8 cellular contexts compared by ENCODE assay signal in genomic region chr1:119139857-119140176, GRCh38. TPM values are rescaled to one million over a fixed set of nuclear protein-coding genes. Genes with fewer than 3 reads are reported as not detected.
A peak's percentile ranks its signal among the peaks of the same experiment; 100 is the strongest.
DNase-seq lines count a peak whose midpoint lies in the region; ATAC-seq lines count a peak whose summit lies in the region.

No MANE protein-coding gene starts in this region.

- no peak overlapping the region for H3K4me3 Mint-ChIP-seq in naive thymus-derived CD4-positive, alpha-beta T cell

- H3K27me3 ChIP-seq in HUES64 (ENCODE audit: insufficient read depth, low read length): no peaks in the 10 kb centered on the region
- H3K27me3 ChIP-seq in naive thymus-derived CD4-positive, alpha-beta T cell (ENCODE audit: control insufficient read depth in 2 of 2, insufficient read depth in 2 of 2, low read length in 2 of 2): no peaks in the 10 kb centered on the region

- peak overlapping the region; percentile 89 for H3K9ac ChIP-seq in HUES64 (ENCODE audit: low read depth, low read length)

- DNase-seq in naive thymus-derived CD4-positive, alpha-beta T cell: no peak
- no peak for DNase-seq in activated CD4-positive, alpha-beta T cell treated with anti-CD3 and anti-CD28 coated beads for 4 hours
- DNase-seq in NCI-H524 treated with DMSO at 0.1 percent for 48 hours (lab: John Stamatoyannopoulos, UW): no peak
- no peak for DNase-seq in activated effector memory CD4-positive, alpha-beta T cell treated with anti-CD3 and anti-CD28 coated beads, Interleukin-2, amount 50 U/mL, for 16 hours

- no peaks in the 10 kb centered on the region for H3K36me3 ChIP-seq in HUES64 (ENCODE audit: insufficient read depth, low read length)
- no peaks in the 10 kb centered on the region for H3K36me3 ChIP-seq in naive thymus-derived CD4-positive, alpha-beta T cell (ENCODE audit: control insufficient read depth in 2 of 3, insufficient read depth in 3 of 3, low read length in 3 of 3)

- no peaks in the 10 kb centered on the region for H3K9me3 ChIP-seq in HUES64 (ENCODE audit: insufficient read depth, low read depth, low read length)
- H3K9me3 ChIP-seq in naive thymus-derived CD4-positive, alpha-beta T cell (ENCODE audit: control insufficient read depth in 2 of 3, low read length in 3 of 3): no peaks in the 10 kb centered on the region

- intact Hi-C loops in naive thymus-derived CD4-positive, alpha-beta T cell (cut with micrococcal nuclease): loop anchor here (1.0 to 5.0 kb wide), 7 partner anchors 136 to 1773 kb away; partner anchors contain the start of genes GDAP2 (in 2 of the 2), WDR3 (in 2 of the 2), MAN1A2 (in 1 of the 2) and TENT5C (in 1 of the 2)

- peak; percentile 40 for ATAC-seq in GM21528 (IDR thresholded peaks at IDR 0.05; ENCODE audit: low FRiP score, unreplicated experiment)
- ATAC-seq in naive thymus-derived CD4-positive, alpha-beta T cell: no peak

- WGBS in HUES64: 3% methylated on average over 8 of the region's 10 CpGs

- H3K27me3 Mint-ChIP-seq in naive thymus-derived CD4-positive, alpha-beta T cell: no peaks in the 10 kb centered on the region

- POLR2A ChIA-PET in naive thymus-derived CD4-positive, alpha-beta T cell (lab: Charles Lee): interaction anchor here (0.8 to 1.4 kb wide), 2 partner anchors 572 to 573 kb away, joined by 3 to 5 read pairs; partner anchors contain the start of gene PHGDH

- peak overlapping the region; percentile 86; the same call in 1 of the 2 replicates for H3K27ac ChIP-seq in HUES64 (ENCODE audit: low read depth, low read length)
- H3K27ac ChIP-seq in cingulate gyrus (ENCODE audit: low read depth, low read length): peak overlapping the region; percentile 99
- peak overlapping the region; percentile 98 for H3K27ac ChIP-seq in naive thymus-derived CD4-positive, alpha-beta T cell (ENCODE audit: low read depth, low read length)

- CTCF ChIA-PET in naive thymus-derived CD4-positive, alpha-beta T cell (lab: Charles Lee): no interaction called here

- H3K9me3 Mint-ChIP-seq in naive thymus-derived CD4-positive, alpha-beta T cell: no peaks in the 10 kb centered on the region

- H3K4me1 ChIP-seq in HUES64 (ENCODE audit: insufficient read depth, low read length): peaks cover 11% of the 10 kb centered on the region
- H3K4me1 ChIP-seq in naive thymus-derived CD4-positive, alpha-beta T cell (ENCODE audit: control insufficient read depth in 2 of 2, insufficient read depth in 2 of 2, low read length in 2 of 2): peaks cover 12 to 25% of the 10 kb centered on the region in 2 donors

- H3K27ac Mint-ChIP-seq in naive thymus-derived CD4-positive, alpha-beta T cell: no peak overlapping the region

- H3K4me3 ChIP-seq in GM08714 (ENCODE audit: low read length) (peak overlapping the region; percentile 70), HUES64 (ENCODE audit: low read length) (peak overlapping the region; percentile 82)
- H3K4me3 ChIP-seq in naive thymus-derived CD4-positive, alpha-beta T cell (ENCODE audit: low read length): peak overlapping the region; percentile 97

- peaks cover 0 to 10% (median 6%) of the 10 kb centered on the region in 5 donors for H3K36me3 Mint-ChIP-seq in naive thymus-derived CD4-positive, alpha-beta T cell

- H3K4me1 Mint-ChIP-seq in naive thymus-derived CD4-positive, alpha-beta T cell: peaks cover 17 to 32% (median 22%) of the 10 kb centered on the region in 7 donors

RNA-seq across cellular contexts. Expression of gene WARS2, which starts 0.6 kb away (rescaled TPM):
- 10.0 TPM for polyA plus RNA-seq in HUES64 (2013, experiment 1 of 2)
- polyA plus RNA-seq in HUES64 (2013, experiment 2 of 2): 9.9 TPM
- 10 to 100 TPM in 4 of 5 experiments, 1 to 10 TPM in 1; 8.6 to 27.1 (median 12.9) TPM for total RNA-seq in naive thymus-derived CD4-positive, alpha-beta T cell
- 10 to 100 TPM in 1 of 2 donors, 1 to 10 TPM in 1; 9.3 to 11.5 TPM for polyA plus RNA-seq in naive thymus-derived CD4-positive, alpha-beta T cell
